21 cellular contexts compared by ENCODE assay signal in genomic region chr12:2551097-2551496, GRCh38.
DNase-seq lines count a peak whose midpoint lies in the region; ATAC-seq, FAIRE-seq and TF ChIP-seq lines count a peak whose summit lies in the region.
"Had no signal": no experiment of that assay in that cellular context is flagged by ENCODE, and none has a peak within 500 bp of the region (broad histone marks: within the 10 kb centered on the region; RNA-seq: fewer than 3 reads in every experiment).

No MANE protein-coding gene starts in this region.

- 0% methylated on average over 2 of the region's 7 CpGs for WGBS in HepG2 (ENCODE audit: low lambda C conversion rate)
- WGBS in right lobe of liver (ENCODE audit: insufficient coverage, low coverage, low lambda C conversion rate, missing lambda C conversion rate), result 62% methylated on average over 6 of the region's 7 CpGs
- WGBS in mesendoderm (ENCODE audit: extremely low coverage, insufficient coverage, low lambda C conversion rate), result no CpG with 5 or more reads among the region's 7 CpGs

- no peak overlapping the region for H2AK5ac ChIP-seq in mesendoderm (ENCODE audit: low read length)

- DNase-seq in HepG2 (ENCODE audit: low spot score) (no peak), right lobe of liver (no peak), SK-N-DZ (ENCODE audit: low spot score) (peak; percentile 35), mesendoderm (peak; percentile 28), GF-D8 (lab: John Stamatoyannopoulos, UW) (no peak), NCI-H82 treated with DMSO at 0.1 percent for 48 hours (lab: John Stamatoyannopoulos, UW; ENCODE audit: unreplicated experiment) (no peak)
- DNase-seq in stimulated activated CD4-positive, alpha-beta T cell treated with anti-CD3 and anti-CD28 coated beads, Interleukin-1b, Interleukin-23, amount 100 ng/mL, for 48 hours, result no peak
- DNase-seq: activated CD4-positive, alpha-beta T cell treated with anti-CD3 and anti-CD28 coated beads, Interleukin-2, amount 50 U/mL, for 48 hours; activated naive CD4-positive, alpha-beta T cell treated with anti-CD3 and anti-CD28 coated beads for 36 hours; COR-L47; DND-41; HCEC 1CT; midbrain; NCI-H2107; NCI-H524; stimulated activated CD4-positive, alpha-beta T cell treated with anti-CD3 and anti-CD28 coated beads, Interleukin-4, amount 100 ng/mL, for 1 hour; trophoblast cell had no signal

- no peak overlapping the region for H2BK15ac ChIP-seq in mesendoderm (replicated peaks; ENCODE audit: low read depth)

- H4K8ac ChIP-seq in mesendoderm (ENCODE audit: low read depth, low read length), result no peak overlapping the region

- no peaks in the 10 kb centered on the region for H4K20me1 ChIP-seq in HepG2 (ENCODE audit: insufficient read depth, low read length)
- H4K20me1 ChIP-seq: BLaER1 treated with 17β-estradiol and CSF1 and Interleukin-3, amounts not matched to agents 10 nM and 100 nM had no signal

- TF ChIP-seq RAD21 in HepG2 (CRISPR knock-in tag; IDR thresholded peaks at IDR 0.05), result no peak

- H3K27ac ChIP-seq in HepG2 (ENCODE audit: extremely low read length, insufficient read depth, low read length) (no peak overlapping the region), right lobe of liver (no peak overlapping the region), mesendoderm (ENCODE audit: low read depth, low read length) (no peak overlapping the region)
- H3K27ac ChIP-seq: BLaER1 treated with 17β-estradiol and CSF1 and Interleukin-3, amounts not matched to agents 10 nM and 100 nM; SJSA1 had no signal

- H3K4ac ChIP-seq in mesendoderm (ENCODE audit: low read depth, low read length), result no peak overlapping the region

- ATAC-seq in HepG2 (no peak), right lobe of liver (no peak), HG02623 (IDR thresholded peaks at IDR 0.05; ENCODE audit: unreplicated experiment) (no peak)
- ATAC-seq: activated CD4-positive, CD25-positive, alpha-beta regulatory T cell treated with anti-CD3 and anti-CD28 coated beads, Interleukin-2, amount 50 U/mL, for 24 hours had no signal

- H3K9ac ChIP-seq in HepG2 (ENCODE audit: insufficient read depth, low read depth, low read length), result no peak overlapping the region
- no peak overlapping the region for H3K9ac ChIP-seq in mesendoderm (ENCODE audit: low read length)
- H3K9ac ChIP-seq: BLaER1 treated with 17β-estradiol and CSF1 and Interleukin-3, amounts not matched to agents 10 nM and 100 nM had no signal

- H3K4me1 ChIP-seq in HepG2 (ENCODE audit: insufficient read depth, low read length), result no peaks in the 10 kb centered on the region
- no peaks in the 10 kb centered on the region for H3K4me1 ChIP-seq in right lobe of liver
- H3K4me1 ChIP-seq in mesendoderm (ENCODE audit: control insufficient read depth, low read depth, low read length), result peaks cover 3% of the 10 kb centered on the region

- CTCF ChIA-PET in HepG2 (lab: Yijun Ruan, JAX; ENCODE audit: low intra/inter-chr PET ratio, low total read pairs), result no interaction called here

- no peak overlapping the region for H3K18ac ChIP-seq in mesendoderm (ENCODE audit: low read length)

- intact Hi-C loops in HepG2 (cut with micrococcal nuclease; ENCODE audit: unreplicated experiment), result no loop called here
- intact Hi-C loops in right lobe of liver (cut with DNase I), result no loop called here

- H3K4me3 ChIP-seq in HepG2 (replicated peaks in 1 of 3; ENCODE audit: insufficient read depth in 1 of 3, low read depth in 2 of 3, low read length in 3 of 3) (no peak overlapping the region), right lobe of liver (no peak overlapping the region), mesendoderm (ENCODE audit: low read length) (no peak overlapping the region)
- H3K4me3 ChIP-seq: BLaER1 treated with 17β-estradiol and CSF1 and Interleukin-3, amounts not matched to agents 10 nM and 100 nM; SJSA1 had no signal

- H3K79me1 ChIP-seq in mesendoderm (ENCODE audit: low read length), result no peaks in the 10 kb centered on the region

- H3K36me3 ChIP-seq in HepG2 (replicated peaks in 1 of 2; ENCODE audit: control insufficient read depth in 1 of 2, insufficient read depth in 2 of 2, low read length in 2 of 2), result no peaks in the 10 kb centered on the region
- H3K36me3 ChIP-seq in right lobe of liver, result no peaks in the 10 kb centered on the region
- no peaks in the 10 kb centered on the region for H3K36me3 ChIP-seq in mesendoderm (ENCODE audit: control insufficient read depth, insufficient read depth, low read length)
- H3K36me3 ChIP-seq: BLaER1 treated with 17β-estradiol and CSF1 and Interleukin-3, amounts not matched to agents 10 nM and 100 nM had no signal

- H3K56ac ChIP-seq in mesendoderm (ENCODE audit: low read length), result no peak overlapping the region

- in situ Hi-C loops in HepG2 (cut with HindIII; ENCODE audit: extremely low pct_ligation_motif_present, low pct_unique_long_range_greater_than_20kb), result no loop called here

- no peak overlapping the region for H2BK120ac ChIP-seq in mesendoderm (ENCODE audit: low read depth, low read length)

- POLR2A ChIA-PET in HepG2 (lab: Yijun Ruan, JAX), result no interaction called here

- H3K4me2 ChIP-seq in HepG2 (ENCODE audit: low read depth, low read length), result no peak overlapping the region
- H3K4me2 ChIP-seq in mesendoderm (ENCODE audit: low read length), result no peak overlapping the region

- TF ChIP-seq POLR2A in HepG2 (IDR thresholded peaks at IDR 0.05; ENCODE audit: insufficient read depth in 1 of 2, low read depth in 2 of 2, low read length in 2 of 2) (no peak), right lobe of liver (IDR thresholded peaks at IDR 0.05) (no peak)

- no peak overlapping the region for H2BK5ac ChIP-seq in mesendoderm (ENCODE audit: low read length)

- no peak overlapping the region for H2AFZ ChIP-seq in HepG2 (ENCODE audit: low read length)

- TF ChIP-seq EP300 in HepG2 (IDR thresholded peaks at IDR 0.05; ENCODE audit: low read depth in 2 of 2, low read length in 2 of 2), result no peak
- no peak for TF ChIP-seq EP300 in HepG2 (CRISPR knock-in tag; IDR thresholded peaks at IDR 0.05; ENCODE audit: borderline replicate concordance)

- FAIRE-seq in HepG2 (lab: Jason Lieb, UNC), result no peak

- H3K9me3 ChIP-seq in HepG2 (ENCODE audit: low read length) (no peaks in the 10 kb centered on the region), right lobe of liver (no peaks in the 10 kb centered on the region)
- H3K9me3 ChIP-seq: SJSA1 had no signal

- no TSS peak for BruUV-seq in HepG2 (replicated peaks; lab: Mats Ljungman, UMichigan)

- no peaks in the 10 kb centered on the region for H3K79me2 ChIP-seq in HepG2 (ENCODE audit: insufficient read depth, low read length)
- H3K79me2 ChIP-seq in mesendoderm (ENCODE audit: control insufficient read depth, insufficient read depth, low read length), result no peaks in the 10 kb centered on the region

- TF ChIP-seq CTCF in HepG2 (CRISPR knock-in tag; IDR thresholded peaks at IDR 0.05) (no peak), right lobe of liver (IDR thresholded peaks at IDR 0.05) (no peak)

- no peak overlapping the region for H4K5ac ChIP-seq in mesendoderm (ENCODE audit: low read length)

- no peak overlapping the region for H3K23ac ChIP-seq in mesendoderm (ENCODE audit: low read length)

- H3K27me3 ChIP-seq in HepG2 (ENCODE audit: control insufficient read depth in 1 of 2, insufficient read depth in 2 of 2, low read length in 2 of 2), result peaks cover 8 to 59% of the 10 kb centered on the region in 2 experiments
- H3K27me3 ChIP-seq in right lobe of liver, result no peaks in the 10 kb centered on the region
- no peaks in the 10 kb centered on the region for H3K27me3 ChIP-seq in mesendoderm (ENCODE audit: insufficient read depth, low read length, poor library complexity)
- H3K27me3 ChIP-seq: BLaER1 treated with 17β-estradiol and CSF1 and Interleukin-3, amounts not matched to agents 10 nM and 100 nM; SJSA1 had no signal

TF ChIP-seq in HepG2, 621 proteins besides CTCF, POLR2A, EP300 and RAD21:
- TF ChIP-seq ZNF251 (CRISPR knock-in tag; IDR thresholded peaks at IDR 0.05), result no peak
- TF ChIP-seq ZNF503 (CRISPR knock-in tag; IDR thresholded peaks at IDR 0.05), result no peak
- peak; percentile 40; the same call in 1 of the 2 replicates for TF ChIP-seq NFE2L2 (IDR thresholded peaks at IDR 0.05; ENCODE audit: low read length)
- TF ChIP-seq ZNF747 (CRISPR knock-in tag; IDR thresholded peaks at IDR 0.05; ENCODE audit: borderline replicate concordance), result no peak
TF ChIP-seq in HepG2: peak in this region for 1.

Comparison
In these comparisons a context has a peak if more than half of its experiments do, and no peak if none do; other contexts are left out.
1. DNase-seq: peak in SK-N-DZ (single experiment) and mesendoderm (single experiment); none in HepG2 (single experiment), right lobe of liver (0 of 3), stimulated activated CD4-positive, alpha-beta T cell treated with anti-CD3 and anti-CD28 coated beads, Interleukin-1b, Interleukin-23, amount 100 ng/mL, for 48 hours (single experiment), GF-D8 (single experiment) and NCI-H82 treated with DMSO at 0.1 percent for 48 hours (single experiment).